Comparison of ENCODE assay signal across 10 cellular contexts in the genomic region with DNA sequence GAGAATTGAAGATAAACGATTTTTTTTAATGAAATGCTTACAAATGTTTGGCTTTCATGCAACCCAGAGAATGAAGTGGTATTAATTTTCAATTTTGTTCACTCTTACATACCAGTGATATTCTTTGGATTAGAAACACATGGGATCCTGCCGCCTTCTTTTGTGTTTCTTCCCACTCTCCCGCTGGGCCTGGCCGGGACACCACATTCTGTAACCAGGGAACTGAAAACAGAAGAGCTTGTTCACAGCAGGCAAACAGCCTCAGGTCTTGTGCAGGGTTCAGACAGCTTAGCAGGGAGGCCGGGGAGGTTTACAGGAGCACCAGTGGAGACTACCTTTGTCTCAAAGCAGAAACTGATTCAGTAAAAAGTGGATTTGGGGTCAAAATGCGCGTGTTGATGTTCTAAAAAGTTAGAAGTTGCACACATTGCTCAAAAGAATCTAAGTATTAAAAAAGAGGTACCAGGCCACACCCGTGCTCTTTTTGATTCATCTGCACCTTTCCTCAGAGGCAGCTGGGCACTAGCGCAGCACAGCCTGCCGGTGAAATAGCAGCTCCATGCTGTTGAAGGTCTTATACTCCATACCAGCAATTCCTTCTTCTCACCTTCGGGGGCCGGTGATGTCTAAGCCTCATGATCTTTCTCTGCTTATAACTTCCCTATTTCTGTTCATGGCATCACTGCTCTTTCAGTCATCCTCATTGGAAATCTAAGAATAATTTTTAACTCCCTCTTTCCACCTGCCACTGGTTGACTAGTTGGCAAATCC.
DNase-seq lines count a peak whose midpoint lies in the region; ATAC-seq and TF ChIP-seq lines count a peak whose summit lies in the region.
"Had no signal": no experiment of that assay in that cellular context is flagged by ENCODE, and none has a peak within 500 bp of the region (broad histone marks: within the 10 kb centered on the region; RNA-seq: fewer than 3 reads in every experiment).

No MANE protein-coding gene starts in this region.

- no peaks in the 10 kb centered on the region for H3K27me3 Mint-ChIP-seq in activated CD8-positive, alpha-beta memory T cell treated with anti-CD3 and anti-CD28 coated beads, Interleukin-2, amount 10 ng/mL, durations not matched to agents 7 days and 5 days

- H2AFZ ChIP-seq in OCI-LY7 (ENCODE audit: low read length): no peak overlapping the region

- no peak for TF ChIP-seq EP300 in ovary (IDR thresholded peaks at IDR 0.05)

- H3K27ac ChIP-seq in OCI-LY7 (ENCODE audit: low read depth, low read length, poor library complexity, severe bottlenecking) (no peak overlapping the region), ovary (peak overlapping the region; percentile 3 to 82), Peyer's patch (peak overlapping the region in 1 of 4 donors; percentile 21)

- peaks cover 7% of the 10 kb centered on the region for H3K36me3 Mint-ChIP-seq in activated CD8-positive, alpha-beta memory T cell treated with anti-CD3 and anti-CD28 coated beads, Interleukin-2, amount 10 ng/mL, durations not matched to agents 7 days and 5 days

- no TSS peak for BruUV-seq in OCI-LY7 (replicated peaks; lab: Mats Ljungman, UMichigan)

- DNase-seq in ELR (ENCODE audit: low read depth): peak; percentile 14
- peak; percentile 19 for DNase-seq in OCI-LY7 (ENCODE audit: low spot score)
- DNase-seq in epithelial cell of esophagus (ENCODE audit: low read depth): peak; percentile 49
- peak in 3 of 5 donors; percentile 44 to 63 (median 50) for DNase-seq in ovary
- no peak for DNase-seq in activated CD8-positive, alpha-beta memory T cell treated with anti-CD3 and anti-CD28 coated beads, Interleukin-2, amount 10 ng/mL, durations not matched to agents 7 days and 5 days
- no peak for DNase-seq in Peyer's patch
- DNase-seq: activated CD8-positive, alpha-beta memory T cell treated with anti-CD3 and anti-CD28 coated beads, Interleukin-2, amount 50 U/mL, for 48 hours; NCI-H2029 had no signal

- H3K9me3 ChIP-seq in OCI-LY7 (ENCODE audit: low read length) (no peaks in the 10 kb centered on the region), ovary (no peaks in the 10 kb centered on the region), Peyer's patch (no peaks in the 10 kb centered on the region)

- H3K36me3 ChIP-seq in OCI-LY7 (ENCODE audit: insufficient read depth, low read length) (no peaks in the 10 kb centered on the region), ovary (no peaks in the 10 kb centered on the region), Peyer's patch (peaks cover 0 to 80% (median 0%) of the 10 kb centered on the region in 3 donors)

- no peak for ATAC-seq in activated CD8-positive, alpha-beta memory T cell treated with anti-CD3 and anti-CD28 coated beads, Interleukin-2, amount 10 ng/mL, durations not matched to agents 7 days and 5 days
- ATAC-seq in HG03095 (IDR thresholded peaks at IDR 0.05; ENCODE audit: unreplicated experiment) (no peak), GM18868 (IDR thresholded peaks at IDR 0.05; ENCODE audit: unreplicated experiment) (no peak)

- no peaks in the 10 kb centered on the region for H3K27me3 ChIP-seq in ovary
- H3K27me3 ChIP-seq in Peyer's patch: no peaks in the 10 kb centered on the region

- no peak overlapping the region for H3K4me3 ChIP-seq in OCI-LY7 (ENCODE audit: low read depth, low read length, poor library complexity, severe bottlenecking)
- no peak overlapping the region for H3K4me3 ChIP-seq in epithelial cell of esophagus (ENCODE audit: low read length)
- no peak overlapping the region for H3K4me3 ChIP-seq in ovary
- H3K4me3 ChIP-seq in Peyer's patch: no peak overlapping the region

- H3K9me2 ChIP-seq in OCI-LY7 (ENCODE audit: insufficient read depth, low read length): no peaks in the 10 kb centered on the region

- POLR2A ChIA-PET in OCI-LY7 (lab: Charles Lee): interaction anchor here (1.1 kb wide), 1 partner anchor 154 kb away, joined by 4 read pairs; no protein-coding TSS in a partner anchor

- WGBS in ovary, 3 donors: 47 to 54% (median 50%) methylated on average over 12 of the region's 12 CpGs

- TF ChIP-seq CTCF in OCI-LY7 (conservative IDR thresholded peaks at IDR 0.05; ENCODE audit: low read length): peak; percentile 33; the same call in 1 of the 2 replicates
- peak; percentile 34 for TF ChIP-seq CTCF in epithelial cell of esophagus (IDR thresholded peaks at IDR 0.05; ENCODE audit: insufficient read depth, low read depth, low read length, missing control alignments)
- TF ChIP-seq CTCF in ovary (IDR thresholded peaks at IDR 0.05): no peak
- peak in 1 of 6 experiments; percentile 5 for TF ChIP-seq CTCF in Peyer's patch (IDR thresholded peaks at IDR 0.05)

- CTCF ChIA-PET in OCI-LY7 (lab: Charles Lee; ENCODE audit: unreplicated experiment): no interaction called here
- CTCF ChIA-PET in activated CD8-positive, alpha-beta memory T cell treated with anti-CD3 and anti-CD28 coated beads, Interleukin-2, amount 10 ng/mL, durations not matched to agents 7 days and 5 days (lab: Charles Lee): interaction anchor here (1.4 to 5.3 kb wide), 2 partner anchors 10 to 26 kb away, joined by 3 to 25 read pairs; no protein-coding TSS in a partner anchor

- H3K79me2 ChIP-seq in OCI-LY7 (ENCODE audit: insufficient read depth, low read depth, low read length): no peaks in the 10 kb centered on the region

- TF ChIP-seq POLR2A in ovary (IDR thresholded peaks at IDR 0.05) (no peak), Peyer's patch (IDR thresholded peaks at IDR 0.05) (no peak)

- no peak overlapping the region for H3K27ac Mint-ChIP-seq in activated CD8-positive, alpha-beta memory T cell treated with anti-CD3 and anti-CD28 coated beads, Interleukin-2, amount 10 ng/mL, durations not matched to agents 7 days and 5 days

- H3K9me3 Mint-ChIP-seq in activated CD8-positive, alpha-beta memory T cell treated with anti-CD3 and anti-CD28 coated beads, Interleukin-2, amount 10 ng/mL, durations not matched to agents 7 days and 5 days (ENCODE audit: low read depth): no peaks in the 10 kb centered on the region

- H3K4me2 ChIP-seq in OCI-LY7 (ENCODE audit: low read length): no peak overlapping the region

- H3K4me1 ChIP-seq in OCI-LY7 (ENCODE audit: insufficient read depth, low read length, poor library complexity, severe bottlenecking): no peaks in the 10 kb centered on the region
- peaks cover 12% of the 10 kb centered on the region for H3K4me1 ChIP-seq in ovary (ENCODE audit: insufficient read depth)
- H3K4me1 ChIP-seq in Peyer's patch: no peaks in the 10 kb centered on the region

- no peaks in the 10 kb centered on the region for H3K4me1 Mint-ChIP-seq in activated CD8-positive, alpha-beta memory T cell treated with anti-CD3 and anti-CD28 coated beads, Interleukin-2, amount 10 ng/mL, durations not matched to agents 7 days and 5 days

- no peak overlapping the region for H3K4me3 Mint-ChIP-seq in activated CD8-positive, alpha-beta memory T cell treated with anti-CD3 and anti-CD28 coated beads, Interleukin-2, amount 10 ng/mL, durations not matched to agents 7 days and 5 days

- intact Hi-C loops in OCI-LY7 (cut with micrococcal nuclease; ENCODE audit: unreplicated experiment) (no loop called here), ovary (cut with DNase I) (no loop called here)

- H4K20me1 ChIP-seq in OCI-LY7 (ENCODE audit: insufficient read depth, low read length): no peaks in the 10 kb centered on the region

Comparison
In these comparisons a context has a peak if more than half of its experiments do, and no peak if none do; other contexts are left out.
1. DNase-seq: peak in ELR (single experiment), OCI-LY7 (single experiment), epithelial cell of esophagus (single experiment) and ovary (3 of 5); none in activated CD8-positive, alpha-beta memory T cell treated with anti-CD3 and anti-CD28 coated beads, Interleukin-2, amount 10 ng/mL, durations not matched to agents 7 days and 5 days (single experiment) and Peyer's patch (0 of 3).
2. CTCF ChIP-seq: peak in OCI-LY7 (single experiment) and epithelial cell of esophagus (single experiment); none in ovary (0 of 3).